Comparison of ENCODE assay signal across 8 cellular contexts in the genomic region with DNA sequence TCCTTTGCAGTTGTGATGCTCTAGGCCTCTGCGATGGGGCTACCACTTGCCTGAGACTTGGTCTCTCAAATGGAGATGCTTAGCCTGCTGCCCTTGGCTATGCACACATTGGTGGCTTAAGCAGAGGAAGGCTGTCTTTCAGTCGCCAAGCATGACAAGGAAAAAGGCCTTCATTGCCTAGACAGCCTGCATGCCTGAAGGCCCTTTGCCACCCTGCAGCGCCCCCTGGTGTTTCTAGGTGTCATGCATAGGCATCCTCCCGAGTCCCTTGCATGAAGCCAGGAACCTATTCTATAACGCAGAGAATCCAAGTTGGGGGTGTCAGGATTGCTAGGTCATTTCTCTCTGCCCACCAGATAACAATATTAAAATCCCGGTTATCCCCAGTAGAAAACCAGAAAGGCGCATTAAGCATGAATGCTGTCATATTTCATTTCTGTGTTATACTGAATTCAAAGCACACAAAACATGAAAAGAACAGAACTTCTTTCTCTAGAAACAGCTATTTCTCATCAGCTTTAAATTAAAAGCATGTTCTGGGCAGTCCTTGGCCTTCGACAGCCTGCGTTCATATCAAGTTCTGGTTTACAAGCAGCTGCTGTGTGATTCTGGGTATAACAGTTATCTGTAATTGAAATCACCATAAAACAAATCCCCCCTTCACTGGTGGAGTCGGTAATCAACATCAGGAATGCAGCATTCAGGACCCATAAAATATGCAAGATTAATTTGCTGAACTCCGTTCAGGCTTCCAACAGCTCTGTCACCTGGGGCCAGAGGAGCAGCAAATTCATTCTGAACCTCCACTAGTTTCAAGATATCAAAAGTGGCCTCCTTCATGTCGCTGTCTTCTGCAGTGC. TPM values are rescaled to one million over a fixed set of nuclear protein-coding genes. Genes with fewer than 3 reads are reported as not detected.
DNase-seq lines count a peak whose midpoint lies in the region; ATAC-seq and TF ChIP-seq lines count a peak whose summit lies in the region.

No MANE protein-coding gene starts in this region.

- no peaks in the 10 kb centered on the region for H3K36me3 ChIP-seq in CD4-positive, alpha-beta memory T cell (ENCODE audit: insufficient read depth, low read length)

- peak; percentile 93 for TF ChIP-seq CTCF in progenitor cell of endocrine pancreas (IDR thresholded peaks at IDR 0.05; ENCODE audit: unreplicated experiment)
- TF ChIP-seq CTCF in natural killer cell (IDR thresholded peaks at IDR 0.05) = no peak

- peaks cover 0 to 4% of the 10 kb centered on the region in 2 donors for H3K27me3 Mint-ChIP-seq in CD4-positive, alpha-beta memory T cell
- H3K27me3 Mint-ChIP-seq in progenitor cell of endocrine pancreas = peaks cover 12% of the 10 kb centered on the region
- H3K27me3 Mint-ChIP-seq in natural killer cell (ENCODE audit: low read depth in 2 of 2) = peaks cover 0 to 2% of the 10 kb centered on the region in 2 donors

- no peak overlapping the region for H3K4me3 ChIP-seq in CD4-positive, alpha-beta memory T cell (ENCODE audit: low read length in 2 of 2)

- H3K9me3 ChIP-seq in CD4-positive, alpha-beta memory T cell (ENCODE audit: control insufficient read depth in 1 of 2, low read length in 2 of 2) = no peaks in the 10 kb centered on the region

- peak; percentile 1 to 41 (median 10) for DNase-seq in CD4-positive, alpha-beta memory T cell
- DNase-seq in NCI-H748 (lab: John Stamatoyannopoulos, UW; ENCODE audit: unreplicated experiment) (peak; percentile 76), activated T-cell treated with anti-CD3 and anti-CD28 coated beads for 4 hours (peak; percentile 1), glomerular endothelial cell (ENCODE audit: extremely low read depth, low read depth, low spot score) (peak; percentile 23), progenitor cell of endocrine pancreas (ENCODE audit: low spot score, unreplicated experiment) (peak; percentile 81), natural killer cell (no peak)

- H3K4me1 ChIP-seq in CD4-positive, alpha-beta memory T cell (ENCODE audit: insufficient read depth, low read length) = no peaks in the 10 kb centered on the region

- H3K4me3 Mint-ChIP-seq in CD4-positive, alpha-beta memory T cell = no peak overlapping the region
- H3K4me3 Mint-ChIP-seq in progenitor cell of endocrine pancreas (ENCODE audit: low read depth) (no peak overlapping the region), natural killer cell (no peak overlapping the region)

- no peak overlapping the region for H3K27ac Mint-ChIP-seq in CD4-positive, alpha-beta memory T cell
- H3K27ac Mint-ChIP-seq in progenitor cell of endocrine pancreas (no peak overlapping the region), natural killer cell (no peak overlapping the region)

- H3K27me3 ChIP-seq in CD4-positive, alpha-beta memory T cell (ENCODE audit: insufficient read depth, low read length) = no peaks in the 10 kb centered on the region

- POLR2A ChIA-PET in CD4-positive, alpha-beta memory T cell (lab: Charles Lee; ENCODE audit: partially characterized antibody) = no interaction called here

- no peaks in the 10 kb centered on the region for H3K4me1 Mint-ChIP-seq in CD4-positive, alpha-beta memory T cell
- H3K4me1 Mint-ChIP-seq in progenitor cell of endocrine pancreas (ENCODE audit: low read depth) = peaks cover 4% of the 10 kb centered on the region
- H3K4me1 Mint-ChIP-seq in natural killer cell = no peaks in the 10 kb centered on the region

- peaks cover 0 to 2% (median 0%) of the 10 kb centered on the region in 8 donors for H3K9me3 Mint-ChIP-seq in CD4-positive, alpha-beta memory T cell
- H3K9me3 Mint-ChIP-seq in progenitor cell of endocrine pancreas (ENCODE audit: low read depth) (no peaks in the 10 kb centered on the region), natural killer cell (peaks cover 2 to 3% of the 10 kb centered on the region in 2 donors)

- no peak overlapping the region for H3K27ac ChIP-seq in CD4-positive, alpha-beta memory T cell (ENCODE audit: low read depth, low read length)

- CTCF ChIA-PET in CD4-positive, alpha-beta memory T cell (lab: Charles Lee; ENCODE audit: partially characterized antibody) = no interaction called here

- ATAC-seq in GM18868 (IDR thresholded peaks at IDR 0.05; ENCODE audit: unreplicated experiment) (peak; percentile 93), HG03354 (IDR thresholded peaks at IDR 0.05; ENCODE audit: poor library complexity, severe bottlenecking, unreplicated experiment) (peak; percentile 92), natural killer cell (no peak)

- H3K36me3 Mint-ChIP-seq in CD4-positive, alpha-beta memory T cell = no peaks in the 10 kb centered on the region
- H3K36me3 Mint-ChIP-seq in progenitor cell of endocrine pancreas (ENCODE audit: insufficient read depth) (no peaks in the 10 kb centered on the region), natural killer cell (no peaks in the 10 kb centered on the region)

- intact Hi-C loops in CD4-positive, alpha-beta memory T cell (cut with micrococcal nuclease) = no loop called here
- intact Hi-C loops in natural killer cell (cut with micrococcal nuclease) = no loop called here

RNA-seq across cellular contexts. Expression of a gene that starts 59.7 kb away (rescaled TPM):
- total RNA-seq in CD4-positive, alpha-beta memory T cell = not detected
- polyA plus RNA-seq in CD4-positive, alpha-beta memory T cell = not detected
- total RNA-seq in glomerular endothelial cell = not detected in 2 replicates
- total RNA-seq in progenitor cell of endocrine pancreas = 0.22 TPM in 1 of 2 replicates, not detected in the other
- not detected for total RNA-seq in natural killer cell

Comparison
In these comparisons a context has a peak if more than half of its experiments do, and no peak if none do; other contexts are left out.
1. ATAC-seq: peak in GM18868 (single experiment) and HG03354 (single experiment); none in natural killer cell (0 of 3).